Comparison of ENCODE assay signal across 8 cellular contexts in the genomic region with DNA sequence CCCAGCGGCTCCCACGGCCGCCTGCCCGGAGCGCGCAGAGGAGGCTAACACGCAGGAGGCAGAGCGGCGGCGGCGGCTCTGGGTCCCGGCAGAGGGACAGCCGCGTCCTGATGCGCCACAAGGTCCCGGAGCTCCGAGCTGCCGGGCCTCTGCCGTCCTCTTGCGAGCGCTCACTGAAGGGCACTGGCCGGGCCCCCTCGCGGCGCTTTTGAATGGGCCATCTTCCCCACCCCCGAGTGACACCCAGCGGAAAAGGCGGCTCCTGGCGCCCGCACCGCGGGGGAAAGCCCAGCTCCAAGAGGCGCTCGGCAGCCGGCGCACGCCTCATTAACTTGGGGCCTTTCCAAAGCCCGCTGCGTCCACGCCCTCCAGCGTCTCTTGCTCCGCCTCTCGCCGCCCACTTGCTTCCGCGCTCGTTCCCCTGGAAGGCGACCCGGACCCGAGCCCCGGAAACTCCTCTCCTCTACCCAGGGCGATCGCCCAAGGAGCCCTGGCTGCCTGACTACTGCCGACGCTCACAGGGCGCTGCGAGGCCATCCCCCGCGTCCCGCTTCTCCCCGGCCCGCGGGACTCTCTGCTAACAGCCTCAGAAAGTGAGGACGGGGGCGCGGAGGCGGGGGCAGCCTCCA. TPM values are rescaled to one million over a fixed set of nuclear protein-coding genes. Genes with fewer than 3 reads are reported as not detected.
DNase-seq lines count a peak whose midpoint lies in the region; ATAC-seq and TF ChIP-seq lines count a peak whose summit lies in the region.

TSS of gene PHLDA1 (minus strand) at position 363 of the 629 bp plus-strand sequence.

- H3K4me3 ChIP-seq in CD4-positive, CD25-positive, alpha-beta regulatory T cell (ENCODE audit: low read depth, low read length), result peak within 1 kb of the TSS; percentile 84
- peak within 1 kb of the TSS; percentile 78 to 90 (median 82) for H3K4me3 ChIP-seq in right lobe of liver

- peaks cover 0 to 34% (median 27%) of the 10 kb centered on the region in 4 donors for H3K4me1 Mint-ChIP-seq in CD4-positive, CD25-positive, alpha-beta regulatory T cell

- peaks cover 33% of the 10 kb centered on the region for H3K4me1 ChIP-seq in CD4-positive, CD25-positive, alpha-beta regulatory T cell (ENCODE audit: control insufficient read depth, insufficient read depth, low read length, poor library complexity, severe bottlenecking)
- peaks cover 0 to 10% (median 3%) of the 10 kb centered on the region in 4 donors for H3K4me1 ChIP-seq in right lobe of liver

- peak; percentile 48 to 68 (median 61) for TF ChIP-seq CTCF in right lobe of liver (IDR thresholded peaks at IDR 0.05)

- H3K9me3 ChIP-seq in CD4-positive, CD25-positive, alpha-beta regulatory T cell (ENCODE audit: control insufficient read depth in 2 of 2, low read length in 2 of 2), result no peaks in the 10 kb centered on the region
- no peaks in the 10 kb centered on the region for H3K9me3 ChIP-seq in right lobe of liver

- WGBS in right lobe of liver (ENCODE audit: insufficient coverage, low coverage, low lambda C conversion rate, missing lambda C conversion rate), result 2% methylated on average over 9 of the region's 67 CpGs

- DNase-seq in CD4-positive, CD25-positive, alpha-beta regulatory T cell, result peak; percentile 85 to 91 (median 86)
- peak; percentile 63 for DNase-seq in NCI-H748 treated with DMSO at 0.1 percent for 48 hours (lab: John Stamatoyannopoulos, UW)
- peak; percentile 92 to 94 for DNase-seq in activated CD4-positive, alpha-beta T cell treated with anti-CD3 and anti-CD28 coated beads, Interleukin-2, amount 50 U/mL, for 4 hours
- DNase-seq in dermis microvascular lymphatic vessel endothelial cell (ENCODE audit: low read depth in 2 of 2), result peak; percentile 89 to 97
- DNase-seq in right lobe of liver, result peak; percentile 97 to 98 (median 98)
- DNase-seq in stimulated activated CD4-positive, alpha-beta T cell treated with anti-CD3 and anti-CD28 coated beads, Interleukin-4, amount 100 ng/mL, for 4 hours, result peak; percentile 93 to 96

- H3K36me3 ChIP-seq in CD4-positive, CD25-positive, alpha-beta regulatory T cell (ENCODE audit: control insufficient read depth, insufficient read depth, low read length), result no peaks in the 10 kb centered on the region
- no peaks in the 10 kb centered on the region for H3K36me3 ChIP-seq in right lobe of liver

- ATAC-seq in CD4-positive, CD25-positive, alpha-beta regulatory T cell (ENCODE audit: low read depth in 2 of 2), result peak; percentile 80 to 81
- ATAC-seq in GM19395 (IDR thresholded peaks at IDR 0.05; ENCODE audit: unreplicated experiment), result peak; percentile 83
- peak; percentile 76 for ATAC-seq in HG03565 (IDR thresholded peaks at IDR 0.05; ENCODE audit: unreplicated experiment)
- ATAC-seq in right lobe of liver, result peak; percentile 88 to 95 (median 92)

- intact Hi-C loops in right lobe of liver (cut with DNase I), result loop anchor here (10.0 kb wide), 2 partner anchors 217 to 507 kb away; no protein-coding TSS in a partner anchor

- H3K9me3 Mint-ChIP-seq in CD4-positive, CD25-positive, alpha-beta regulatory T cell, result peaks cover 0 to 2% (median 0%) of the 10 kb centered on the region in 7 donors

- H3K27ac ChIP-seq in CD4-positive, CD25-positive, alpha-beta regulatory T cell (ENCODE audit: insufficient read depth, low read length, poor library complexity, severe bottlenecking), result peak within 1 kb of the TSS; percentile 88
- peak within 1 kb of the TSS; percentile 98 to 99 (median 98) for H3K27ac ChIP-seq in right lobe of liver

- peak within 1 kb of the TSS; percentile 90 to 97 (median 92) for H3K4me3 Mint-ChIP-seq in CD4-positive, CD25-positive, alpha-beta regulatory T cell

- H3K27me3 Mint-ChIP-seq in CD4-positive, CD25-positive, alpha-beta regulatory T cell, result no peaks in the 10 kb centered on the region

- peak; percentile 99 for TF ChIP-seq POLR2A in right lobe of liver (IDR thresholded peaks at IDR 0.05)

- H3K27me3 ChIP-seq in CD4-positive, CD25-positive, alpha-beta regulatory T cell (ENCODE audit: control insufficient read depth, insufficient read depth, low read length), result no peaks in the 10 kb centered on the region
- H3K27me3 ChIP-seq in right lobe of liver, result no peaks in the 10 kb centered on the region

- H3K36me3 Mint-ChIP-seq in CD4-positive, CD25-positive, alpha-beta regulatory T cell, result no peaks in the 10 kb centered on the region

- peak within 1 kb of the TSS; percentile 88 to 95 (median 90) for H3K27ac Mint-ChIP-seq in CD4-positive, CD25-positive, alpha-beta regulatory T cell

RNA-seq across cellular contexts. Expression of gene PHLDA1, which starts in this region (rescaled TPM):
- 42.0 TPM for total RNA-seq in CD4-positive, CD25-positive, alpha-beta regulatory T cell
- 1 to 10 TPM; 1.1 to 2.0 (median 1.5) TPM for polyA plus RNA-seq in CD4-positive, CD25-positive, alpha-beta regulatory T cell
- total RNA-seq in dermis microvascular lymphatic vessel endothelial cell (11.1 and 11.6 TPM in 2 replicates), right lobe of liver (10 to 100 TPM in 4 of 6 experiments, 1 to 10 TPM in 2; 1.7 to 22.4 (median 14.3) TPM)

Comparison
In these comparisons a context has a peak if more than half of its experiments do, and no peak if none do; other contexts are left out.
1. Peak in every context shown above with its lines: DNase-seq, ATAC-seq, H3K4me3 ChIP-seq and H3K27ac ChIP-seq.